37 cellular contexts compared by ENCODE assay signal in the genomic region with DNA sequence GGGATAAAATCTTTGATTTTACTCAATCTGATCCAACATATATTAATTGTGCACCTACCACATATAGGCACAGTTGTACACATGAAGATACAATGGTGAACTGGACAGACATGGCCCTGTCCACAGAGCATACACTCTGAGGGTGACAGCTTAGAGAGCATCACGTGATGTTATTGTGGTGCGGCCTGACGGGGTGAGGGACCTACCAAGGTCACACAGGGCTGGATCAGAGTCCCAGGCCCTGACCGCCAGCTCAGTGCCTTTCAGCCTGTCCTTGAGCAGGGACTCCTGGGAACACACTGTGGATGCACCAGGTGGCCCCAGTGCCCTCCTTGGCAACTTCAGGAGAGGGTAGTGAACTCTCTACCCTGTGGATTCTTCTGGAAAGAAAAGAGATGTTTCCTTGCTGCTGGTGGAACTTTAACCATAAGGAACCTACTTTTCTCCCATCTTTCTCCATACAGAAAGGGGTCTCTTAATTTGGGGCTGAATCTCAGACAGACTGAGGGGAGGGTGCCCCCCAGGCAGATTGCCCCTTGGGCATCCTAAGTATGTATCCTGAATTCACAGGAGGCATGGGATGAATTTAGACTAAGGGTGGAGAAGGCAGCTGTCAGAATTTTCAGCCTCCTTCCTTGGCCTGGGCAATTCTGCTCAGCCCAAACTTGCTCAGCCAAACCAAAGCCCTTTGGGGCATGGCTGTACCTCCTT. TPM values are rescaled to one million over a fixed set of nuclear protein-coding genes. Genes with fewer than 3 reads are reported as not detected.
"Had no signal": no experiment of that assay in that cellular context is flagged by ENCODE, and none has a peak within 500 bp of the region (broad histone marks: within the 10 kb centered on the region; RNA-seq: fewer than 3 reads in every experiment).

No MANE protein-coding gene starts in this region.

- H3K4me3 ChIP-seq: ascending aorta, cardiac muscle cell, PC-9 had no signal

- DNase-seq: activated CD4-positive, alpha-beta memory T cell treated with anti-CD3 and anti-CD28 coated beads, Interleukin-2, amount 10 ng/mL, durations not matched to agents 7 days and 5 days; activated CD4-positive, alpha-beta T cell treated with anti-CD3 and anti-CD28 coated beads for 1 hour; activated CD4-positive, alpha-beta T cell treated with anti-CD3 and anti-CD28 coated beads for 48 hours; activated CD4-positive, CD25-positive, alpha-beta regulatory T cell; activated CD8-positive, alpha-beta memory T cell treated with anti-CD3 and anti-CD28 coated beads for 24 hours; activated CD8-positive, alpha-beta memory T cell treated with anti-CD3 and anti-CD28 coated beads, Interleukin-2, amount 10 ng/mL, durations not matched to agents 7 days and 5 days; activated effector memory CD4-positive, alpha-beta T cell treated with anti-CD3 and anti-CD28 coated beads, Interleukin-2, amount 50 U/mL, for 16 hours; activated naive CD4-positive, alpha-beta T cell; activated naive CD4-positive, alpha-beta T cell treated with anti-CD3 and anti-CD28 coated beads, Interleukin-2, amount 50 U/mL, for 16 hours; activated naive CD8-positive, alpha-beta T cell treated with anti-CD3 and anti-CD28 coated beads for 36 hours; activated T-cell treated with anti-CD3 and anti-CD28 coated beads, Interleukin-2, amount 50 U/mL, for 1 hour; activated T-cell treated with anti-CD3 and anti-CD28 coated beads, Interleukin-2, amount 50 U/mL, for 72 hours; amniotic stem cell; MM.1S; MV-4-11; NCI-H1092; NCI-H1436 treated with DMSO at 0.1 percent for 48 hours; NCI-H187; NCI-H2029 treated with DMSO at 0.1 percent for 48 hours; NCI-H2107; NCI-H2171; NCI-H510A; NCI-H526; NCI-H748 treated with DMSO at 0.1 percent for 48 hours; NK-92 treated with Interleukin-12 subunit alpha and Interleukin-12 subunit beta, amount 100 ng/mL, for 24 hours; PC-9; Right ventricle myocardium superior; T1000; WERI-Rb-1 had no signal

- H3K27me3 ChIP-seq: ascending aorta, cardiac muscle cell had no signal

- ATAC-seq: activated CD8-positive, alpha-beta memory T cell treated with anti-CD3 and anti-CD28 coated beads, Interleukin-2, amount 10 ng/mL, durations not matched to agents 7 days and 5 days; activated T-cell treated with anti-CD3 and anti-CD28 coated beads, Interleukin-2, amount 50 U/mL, for 72 hours; activated T-helper 17 cell treated with anti-CD3 and anti-CD28 coated beads, Interleukin-2, amount 50 U/mL, for 72 hours had no signal

- H3K9me3 ChIP-seq: ascending aorta had no signal

- FAIRE-seq: RCC 7860 had no signal

- H3K36me3 ChIP-seq: ascending aorta, cardiac muscle cell, WERI-Rb-1 had no signal

- H3K27ac ChIP-seq: ascending aorta, cardiac muscle cell, PC-9, RWPE1, WERI-Rb-1 had no signal

RNA-seq across cellular contexts. Expression of gene PCK1, which starts 26.5 kb away (rescaled TPM):
- total RNA-seq: activated CD4-positive, alpha-beta memory T cell treated with anti-CD3 and anti-CD28 coated beads, Interleukin-2, amount 10 ng/mL, durations not matched to agents 7 days and 5 days; activated CD8-positive, alpha-beta memory T cell treated with anti-CD3 and anti-CD28 coated beads, Interleukin-2, amount 10 ng/mL, durations not matched to agents 7 days and 5 days; activated naive CD8-positive, alpha-beta T cell treated with anti-CD3 and anti-CD28 coated beads for 36 hours; activated T-cell treated with anti-CD3 and anti-CD28 coated beads, Interleukin-2, amount 50 U/mL, for 72 hours; activated T-helper 17 cell treated with anti-CD3 and anti-CD28 coated beads, Interleukin-2, amount 50 U/mL, for 72 hours; LHCN-M2; PC-9; T-helper 1 cell treated with Interleukin-12 subunit alpha and Interleukin-12 subunit beta and Interleukin-4 antibody, amounts not matched to agents 30 ng/mL and 1 ng/mL, for 36 hours; T-helper 2 cell treated with Interferon-gamma antibody and Interleukin-4, amounts not matched to agents 100 ng/mL and 5 ng/mL, for 36 hours had no signal
- polyA plus RNA-seq: cardiac muscle cell had no signal

RNA-seq across cellular contexts. Expression of gene ZBP1, which starts 32.8 kb away (rescaled TPM):
- total RNA-seq: ascending aorta, cardiac muscle cell, LHCN-M2, PC-9, Right ventricle myocardium superior had no signal
- polyA plus RNA-seq: cardiac muscle cell had no signal
